In genomic region chr10:24968951-24969350, GRCh38 we compare ENCODE assay signal across 2 cellular contexts. TPM values are rescaled to one million over a fixed set of nuclear protein-coding genes. Genes with fewer than 3 reads are reported as not detected.
"Had no signal": no experiment of that assay in that cellular context is flagged by ENCODE, and none has a peak within 500 bp of the region (broad histone marks: within the 10 kb centered on the region; RNA-seq: fewer than 3 reads in every experiment).

No MANE protein-coding gene starts in this region.

RNA-seq across cellular contexts. Expression of gene ENKUR, which starts 47.0 kb away (rescaled TPM):
- total RNA-seq: G401, GM12878 had no signal
